Comparison of ENCODE assay signal across 25 cellular contexts in genomic region chr6:156309017-156309416, GRCh38.
"Had no signal": no experiment of that assay in that cellular context is flagged by ENCODE, and none has a peak within 500 bp of the region (broad histone marks: within the 10 kb centered on the region; RNA-seq: fewer than 3 reads in every experiment).

No MANE protein-coding gene starts in this region.

- ATAC-seq: foreskin keratinocyte; left cardiac atrium; lower lobe of right lung; natural killer cell; stimulated activated memory B cell treated with anti-CD40 and anti-IgM and Interleukin-4, amounts not matched to agents 10 μg/mL and 1 μg/mL and 100 μg/mL, for 72 hours had no signal

- H3K9me3 Mint-ChIP-seq: endodermal cell; memory B cell; mesothelial cell of epicardium; stimulated activated memory B cell treated with anti-CD40 and anti-IgM and Interleukin-4, amounts not matched to agents 10 μg/mL and 1 μg/mL and 100 μg/mL, for 72 hours had no signal

- H3K27me3 Mint-ChIP-seq: stimulated activated memory B cell treated with anti-CD40 and anti-IgM and Interleukin-4, amounts not matched to agents 10 μg/mL and 1 μg/mL and 100 μg/mL, for 72 hours had no signal

- H3K27me3 ChIP-seq: foreskin keratinocyte, hepatocyte, ovary, right atrium auricular region, sigmoid colon, stomach, transverse colon had no signal

- H3K4me3 ChIP-seq: coronary artery, hepatocyte, left ventricle myocardium inferior, lower lobe of right lung, ovary, right atrium auricular region, sigmoid colon, skin epidermis, stomach, thoracic aorta, transverse colon had no signal

- FAIRE-seq: endothelial cell of umbilical vein, kidney had no signal

- H3K36me3 ChIP-seq: left ventricle myocardium inferior, lower lobe of right lung, ovary, right atrium auricular region, sigmoid colon, stomach, thoracic aorta, transverse colon had no signal

- H3K36me3 Mint-ChIP-seq: mesothelial cell of epicardium; natural killer cell; stimulated activated memory B cell treated with anti-CD40 and anti-IgM and Interleukin-4, amounts not matched to agents 10 μg/mL and 1 μg/mL and 100 μg/mL, for 72 hours had no signal

- H3K4me1 Mint-ChIP-seq: mesothelial cell of epicardium; natural killer cell; neural crest cell; stimulated activated memory B cell treated with anti-CD40 and anti-IgM and Interleukin-4, amounts not matched to agents 10 μg/mL and 1 μg/mL and 100 μg/mL, for 72 hours had no signal

- H3K4me3 Mint-ChIP-seq: endodermal cell; memory B cell; mesothelial cell of epicardium; natural killer cell; neural crest cell; stimulated activated memory B cell treated with anti-CD40 and anti-IgM and Interleukin-4, amounts not matched to agents 10 μg/mL and 1 μg/mL and 100 μg/mL, for 72 hours had no signal

- H3K27ac Mint-ChIP-seq: endodermal cell; memory B cell; mesothelial cell of epicardium; natural killer cell; stimulated activated memory B cell treated with anti-CD40 and anti-IgM and Interleukin-4, amounts not matched to agents 10 μg/mL and 1 μg/mL and 100 μg/mL, for 72 hours had no signal

- DNase-seq: effector CD4-positive, alpha-beta T cell; endodermal cell; erythroblast; foreskin keratinocyte; kidney; left cardiac atrium; left ventricle myocardium inferior; lower lobe of right lung; natural killer cell; ovary; sigmoid colon; stimulated activated CD4-positive, alpha-beta T cell treated with anti-CD3 and anti-CD28 coated beads, Interleukin-2, amount 100 ng/mL, for 48 hours; stomach; substantia nigra; transverse colon had no signal
